Comparison of ENCODE assay signal across 31 cellular contexts in the genomic region with DNA sequence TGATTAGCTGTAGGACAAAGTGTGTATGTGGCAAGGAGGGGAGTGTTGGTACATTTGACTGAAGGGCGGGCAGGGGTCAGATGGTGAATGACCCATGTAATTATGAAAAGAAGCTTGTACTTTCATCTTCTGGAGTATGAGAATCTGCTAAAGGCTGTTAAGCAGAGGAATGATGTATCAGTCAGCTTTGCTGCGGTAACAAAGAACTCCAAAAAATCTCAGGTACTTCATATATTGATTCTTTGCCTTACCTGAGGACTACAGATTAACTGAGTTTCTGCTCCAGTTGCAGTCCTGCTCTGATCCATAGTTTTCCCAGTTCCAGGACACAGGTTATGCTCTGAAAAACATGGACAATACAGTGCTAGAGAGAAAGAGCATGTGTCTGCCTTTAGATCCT.
DNase-seq lines count a peak whose midpoint lies in the region; ATAC-seq, FAIRE-seq and TF ChIP-seq lines count a peak whose summit lies in the region.
"Had no signal": no experiment of that assay in that cellular context is flagged by ENCODE, and none has a peak within 500 bp of the region (broad histone marks: within the 10 kb centered on the region; RNA-seq: fewer than 3 reads in every experiment).

No MANE protein-coding gene starts in this region.

- WGBS in HepG2 (ENCODE audit: low lambda C conversion rate) = 46% methylated on average over 2 of the region's 2 CpGs
- 90% methylated on average over 2 of the region's 2 CpGs for WGBS in right lobe of liver (ENCODE audit: insufficient coverage, low coverage, low lambda C conversion rate, missing lambda C conversion rate)
- WGBS in K562 (ENCODE audit: insufficient coverage, low coverage, missing lambda C conversion rate) = 0% methylated on average over 2 of the region's 2 CpGs

- in situ Hi-C loops in HepG2 (cut with HindIII; ENCODE audit: extremely low pct_ligation_motif_present, low pct_unique_long_range_greater_than_20kb) = no loop called here
- in situ Hi-C loops in K562 (cut with MboI) = no loop called here

- CTCF ChIA-PET in HepG2 (lab: Yijun Ruan, JAX; ENCODE audit: low intra/inter-chr PET ratio, low total read pairs) = no interaction called here
- CTCF ChIA-PET in HEK293 (lab: Yijun Ruan, JAX) = no interaction called here
- CTCF ChIA-PET in K562 (lab: Yijun Ruan, JAX; ENCODE audit: low intra/inter-chr PET ratio) = no interaction called here

- FAIRE-seq in HepG2 (lab: Jason Lieb, UNC) (no peak), K562 (lab: Jason Lieb, UNC) (no peak)
- FAIRE-seq: A204.1, A549, D721Med had no signal

- H3K27ac ChIP-seq in HepG2 (ENCODE audit: extremely low read length, insufficient read depth, low read length) (no peak overlapping the region), right lobe of liver (no peak overlapping the region), HEK293 (ENCODE audit: extremely low read depth, low read depth, low read length) (no peak overlapping the region), VCaP (peak overlapping the region; percentile 40), K562 (ENCODE audit: extremely low read depth, low read depth, low read length) (no peak overlapping the region)
- H3K27ac ChIP-seq: 22Rv1; A549; BLaER1; BLaER1 treated with 17β-estradiol and CSF1 and Interleukin-3, amounts not matched to agents 10 nM and 100 nM; C4-2B had no signal

- no peak for TF ChIP-seq CTCF in HepG2 (CRISPR knock-in tag; IDR thresholded peaks at IDR 0.05)
- TF ChIP-seq CTCF in right lobe of liver (IDR thresholded peaks at IDR 0.05) = no peak
- no peak for TF ChIP-seq CTCF in HEK293 (tag by site-specific recombination; IDR thresholded peaks at IDR 0.05)
- TF ChIP-seq CTCF in VCaP (conservative IDR thresholded peaks at IDR 0.05) = no peak
- no peak for TF ChIP-seq CTCF in K562 (IDR thresholded peaks at IDR 0.05 in 2 of 3, conservative IDR thresholded peaks at IDR 0.05 in 1 of 3; ENCODE audit: insufficient read depth in 2 of 3, low read depth in 1 of 3, low read length in 3 of 3)

- ATAC-seq in HepG2 (no peak), right lobe of liver (no peak), K562 (no peak), GM18502 (IDR thresholded peaks at IDR 0.05; ENCODE audit: poor library complexity, unreplicated experiment) (no peak), HG02870 (IDR thresholded peaks at IDR 0.05; ENCODE audit: unreplicated experiment) (no peak)
- ATAC-seq: A549; CD8-positive, alpha-beta T cell had no signal

- H3K36me3 ChIP-seq in HepG2 (replicated peaks in 1 of 2; ENCODE audit: control insufficient read depth in 1 of 2, insufficient read depth in 2 of 2, low read length in 2 of 2) = no peaks in the 10 kb centered on the region
- H3K36me3 ChIP-seq in right lobe of liver = no peaks in the 10 kb centered on the region
- no peaks in the 10 kb centered on the region for H3K36me3 ChIP-seq in HEK293 (ENCODE audit: control insufficient read depth in 2 of 2, insufficient read depth in 1 of 2, low read length in 2 of 2)
- no peaks in the 10 kb centered on the region for H3K36me3 ChIP-seq in K562 (ENCODE audit: control insufficient read depth, insufficient read depth, low read length)
- H3K36me3 ChIP-seq: BE2C; BLaER1; BLaER1 treated with 17β-estradiol and CSF1 and Interleukin-3, amounts not matched to agents 10 nM and 100 nM had no signal

- H3K4me1 ChIP-seq in HepG2 (ENCODE audit: insufficient read depth, low read length) (no peaks in the 10 kb centered on the region), right lobe of liver (no peaks in the 10 kb centered on the region), HEK293 (ENCODE audit: control insufficient read depth, insufficient read depth, low read length) (0 out of 2 replicates have a peak, but pooled peaks cover 3% of the 10 kb centered on the region), K562 (replicated peaks in 1 of 2; ENCODE audit: control insufficient read depth in 2 of 2, insufficient read depth in 2 of 2, low read length in 2 of 2) (no peaks in the 10 kb centered on the region)
- H3K4me1 ChIP-seq: A549; BE2C; BLaER1; BLaER1 treated with 17β-estradiol and CSF1 and Interleukin-3, amounts not matched to agents 10 nM and 100 nM; Caco-2 had no signal

- H3K4me3 ChIP-seq in HepG2 (replicated peaks in 1 of 3; ENCODE audit: insufficient read depth in 1 of 3, low read depth in 2 of 3, low read length in 3 of 3) (no peak overlapping the region), right lobe of liver (no peak overlapping the region), HEK293 (ENCODE audit: low read depth, low read length) (no peak overlapping the region), K562 (no peak overlapping the region)
- H3K4me3 ChIP-seq: A549; BLaER1; BLaER1 treated with 17β-estradiol and CSF1 and Interleukin-3, amounts not matched to agents 10 nM and 100 nM had no signal

- no peak for TF ChIP-seq POLR2A in HepG2 (IDR thresholded peaks at IDR 0.05; ENCODE audit: insufficient read depth in 1 of 2, low read depth in 2 of 2, low read length in 2 of 2)
- TF ChIP-seq POLR2A in right lobe of liver (IDR thresholded peaks at IDR 0.05) = no peak
- no peak for TF ChIP-seq POLR2A in K562 (conservative IDR thresholded peaks at IDR 0.05)

- no peak for DNase-seq in HepG2 (ENCODE audit: low spot score)
- DNase-seq in right lobe of liver = no peak
- no peak for DNase-seq in K562 (ENCODE audit: extremely low read depth in 1 of 4, low spot score in 3 of 4)
- no peak for DNase-seq in NCI-H1048 (lab: John Stamatoyannopoulos, UW)
- DNase-seq: 8988T; ACHN; AML-193; BE2C; C1 segment of cervical spinal cord; Caco-2; Calu3; CD4-positive, alpha-beta memory T cell; CD4-positive, alpha-beta T cell; CD4-positive, CD25-positive, alpha-beta regulatory T cell; CD8-positive, alpha-beta memory T cell; CD8-positive, alpha-beta T cell; COR-L47; DMS 273 treated with DMSO at 0.1 percent for 48 hours; DMS53; DND-41 had no signal

- intact Hi-C loops in HepG2 (cut with micrococcal nuclease; ENCODE audit: unreplicated experiment) = no loop called here
- intact Hi-C loops in right lobe of liver (cut with DNase I) = no loop called here
- intact Hi-C loops in K562 (cut with micrococcal nuclease) = no loop called here

- no peak for TF ChIP-seq RAD21 in HepG2 (CRISPR knock-in tag; IDR thresholded peaks at IDR 0.05)
- TF ChIP-seq RAD21 in K562 (CRISPR knock-in tag; conservative IDR thresholded peaks at IDR 0.05 in 1 of 2, IDR thresholded peaks at IDR 0.05 in 1 of 2) = no peak

- no peak for TF ChIP-seq EP300 in HepG2 (IDR thresholded peaks at IDR 0.05; ENCODE audit: low read depth in 2 of 2, low read length in 2 of 2)
- no peak for TF ChIP-seq EP300 in HepG2 (CRISPR knock-in tag; IDR thresholded peaks at IDR 0.05; ENCODE audit: borderline replicate concordance)
- TF ChIP-seq EP300 in K562 (IDR thresholded peaks at IDR 0.05; ENCODE audit: low read length) = no peak

- POLR2A ChIA-PET in HepG2 (lab: Yijun Ruan, JAX) (no interaction called here), HEK293 (lab: Yijun Ruan, JAX) (no interaction called here), K562 (lab: Yijun Ruan, JAX) (no interaction called here)

- H3K9me3 ChIP-seq in HepG2 (ENCODE audit: low read length) = no peaks in the 10 kb centered on the region
- no peaks in the 10 kb centered on the region for H3K9me3 ChIP-seq in right lobe of liver
- H3K9me3 ChIP-seq in HEK293 (ENCODE audit: control insufficient read depth, insufficient read depth, low read depth, low read length) = no peaks in the 10 kb centered on the region
- no peaks in the 10 kb centered on the region for H3K9me3 ChIP-seq in K562 (replicated peaks; ENCODE audit: control insufficient read depth, insufficient read depth, low read depth, low read length)
- H3K9me3 ChIP-seq: A549; BE2C; BLaER1; BLaER1 treated with 17β-estradiol and CSF1 and Interleukin-3, amounts not matched to agents 10 nM and 100 nM; Caco-2 had no signal

- no peak overlapping the region for H2AFZ ChIP-seq in HepG2 (ENCODE audit: low read length)
- no peak overlapping the region for H2AFZ ChIP-seq in K562 (ENCODE audit: low read depth, low read length)

- H3K9me1 ChIP-seq in K562 (ENCODE audit: control insufficient read depth, insufficient read depth, low read length) = no peaks in the 10 kb centered on the region

- H3K27me3 ChIP-seq in HepG2 (ENCODE audit: control insufficient read depth in 1 of 2, insufficient read depth in 2 of 2, low read length in 2 of 2) (no peaks in the 10 kb centered on the region), right lobe of liver (no peaks in the 10 kb centered on the region), K562 (ENCODE audit: control insufficient read depth in 2 of 2, insufficient read depth in 2 of 2, low read length in 2 of 2) (no peaks in the 10 kb centered on the region)
- H3K27me3 ChIP-seq: BE2C; BLaER1; BLaER1 treated with 17β-estradiol and CSF1 and Interleukin-3, amounts not matched to agents 10 nM and 100 nM had no signal

- H4K20me1 ChIP-seq in HepG2 (ENCODE audit: insufficient read depth, low read length) (no peaks in the 10 kb centered on the region), K562 (replicated peaks; ENCODE audit: control insufficient read depth, insufficient read depth, low read length) (no peaks in the 10 kb centered on the region)
- H4K20me1 ChIP-seq: BLaER1; BLaER1 treated with 17β-estradiol and CSF1 and Interleukin-3, amounts not matched to agents 10 nM and 100 nM had no signal

- H3K79me2 ChIP-seq in HepG2 (ENCODE audit: insufficient read depth, low read length) = no peaks in the 10 kb centered on the region
- H3K79me2 ChIP-seq in K562 (ENCODE audit: control insufficient read depth, insufficient read depth, low read length) = no peaks in the 10 kb centered on the region

- H3K4me2 ChIP-seq in HepG2 (ENCODE audit: low read depth, low read length) (no peak overlapping the region), K562 (ENCODE audit: insufficient read depth, low read length) (no peak overlapping the region)
- H3K4me2 ChIP-seq: A549; BLaER1; BLaER1 treated with 17β-estradiol and CSF1 and Interleukin-3, amounts not matched to agents 10 nM and 100 nM had no signal

- no TSS peak for BruUV-seq in HepG2 (replicated peaks; lab: Mats Ljungman, UMichigan)
- no TSS peak for BruUV-seq in K562 (replicated peaks; lab: Mats Ljungman, UMichigan)

- H3K9ac ChIP-seq in HepG2 (ENCODE audit: insufficient read depth, low read depth, low read length) (no peak overlapping the region), K562 (ENCODE audit: insufficient read depth in 1 of 2, low read depth in 2 of 2, low read length in 2 of 2) (no peak overlapping the region)
- H3K9ac ChIP-seq: BLaER1; BLaER1 treated with 17β-estradiol and CSF1 and Interleukin-3, amounts not matched to agents 10 nM and 100 nM had no signal

TF ChIP-seq in HEK293, 187 proteins besides CTCF, POLR2A, EP300 and RAD21:
- no peak for TF ChIP-seq ZNF2 (tag by site-specific recombination; IDR thresholded peaks at IDR 0.05)
- TF ChIP-seq RBAK (tag by site-specific recombination; IDR thresholded peaks at IDR 0.05) = peak; percentile 66; the same call in 1 of the 2 replicates

TF ChIP-seq in K562, 482 proteins besides CTCF, POLR2A, EP300 and RAD21:
- TF ChIP-seq SRSF9 (IDR thresholded peaks at IDR 0.05; ENCODE audit: borderline replicate concordance, low read depth, low read length) = no peak
- TF ChIP-seq ZNF12 (CRISPR knock-in tag; IDR thresholded peaks at IDR 0.05) = peak; percentile 57; the same call in 1 of the 2 replicates
